In genomic region chr11:12222099-12222751, GRCh38 we compare ENCODE assay signal across 11 cellular contexts.
A peak's percentile ranks its signal among the peaks of the same experiment; 100 is the strongest.
DNase-seq lines count a peak whose midpoint lies in the region; ATAC-seq and TF ChIP-seq lines count a peak whose summit lies in the region.
"Had no signal": no experiment of that assay in that cellular context is flagged by ENCODE, and none has a peak within 500 bp of the region (broad histone marks: within the 10 kb centered on the region; RNA-seq: fewer than 3 reads in every experiment).

No MANE protein-coding gene starts in this region.

- CTCF ChIA-PET in HEK293T (lab: Yijun Ruan, JAX) = no interaction called here

- TF ChIP-seq CTCF in coronary artery (IDR thresholded peaks at IDR 0.05) = no peak

- POLR2A ChIA-PET in HEK293T (lab: Yijun Ruan, JAX) = no interaction called here

- peak; percentile 67 for DNase-seq in A172 (ENCODE audit: low spot score)
- peak; percentile 30 for DNase-seq in NCI-H82 treated with DMSO at 0.1 percent for 48 hours (lab: John Stamatoyannopoulos, UW; ENCODE audit: unreplicated experiment)
- no peak for DNase-seq in coronary artery (ENCODE audit: low spot score)
- DNase-seq in medulla oblongata (ENCODE audit: extremely low spot score) = peak; percentile 72
- no peak for DNase-seq in NCI-H146 treated with DMSO at 0.1 percent for 48 hours (lab: John Stamatoyannopoulos, UW; ENCODE audit: unreplicated experiment)
- no peak for DNase-seq in HEK293T (ENCODE audit: extremely low spot score)
- DNase-seq: activated T-cell treated with anti-CD3 and anti-CD28 coated beads, Interleukin-2, amount 50 U/mL, for 48 hours; MG63; SIG-M5 had no signal

- ATAC-seq in GM18505 (IDR thresholded peaks at IDR 0.05; ENCODE audit: unreplicated experiment) (no peak), GM18519 (IDR thresholded peaks at IDR 0.05; ENCODE audit: low FRiP score, unreplicated experiment) (no peak)

- peak overlapping the region; percentile 54 to 90 for H3K27ac ChIP-seq in coronary artery

- TF ChIP-seq POLR2A in GM18505 (IDR thresholded peaks at IDR 0.05; ENCODE audit: borderline replicate concordance, extremely low read depth, insufficient read depth, insufficient read length) = no peak

- H3K4me3 ChIP-seq in coronary artery = no peak overlapping the region
- H3K4me3 ChIP-seq: MG63 had no signal

TF ChIP-seq in HEK293T, 16 proteins besides CTCF, POLR2A, EP300 and RAD21:
- TF ChIP-seq L3MBTL2 (conservative IDR thresholded peaks at IDR 0.05) (no peak), FOXA1 (IDR thresholded peaks at IDR 0.05) (no peak), FOXK2 (IDR thresholded peaks at IDR 0.05) (no peak), TARDBP (IDR thresholded peaks at IDR 0.05) (no peak), LEF1 (IDR thresholded peaks at IDR 0.05; ENCODE audit: borderline replicate concordance) (no peak), SP1 (IDR thresholded peaks at IDR 0.05) (no peak), CTBP1 (IDR thresholded peaks at IDR 0.05; ENCODE audit: borderline replicate concordance) (no peak), PKNOX1 (IDR thresholded peaks at IDR 0.05) (no peak), SUZ12 (IDR thresholded peaks at IDR 0.05) (no peak), NFRKB (IDR thresholded peaks at IDR 0.05) (no peak), HDGF (IDR thresholded peaks at IDR 0.05; ENCODE audit: borderline replicate concordance) (no peak), FOXM1 (IDR thresholded peaks at IDR 0.05; ENCODE audit: borderline replicate concordance) (no peak), BHLHE40 (IDR thresholded peaks at IDR 0.05; ENCODE audit: borderline replicate concordance) (no peak), ARNT (IDR thresholded peaks at IDR 0.05) (no peak), ZNF384 (IDR thresholded peaks at IDR 0.05) (no peak), ELF4 (IDR thresholded peaks at IDR 0.05) (no peak)

Comparison
In these comparisons a context has a peak if more than half of its experiments do, and no peak if none do; other contexts are left out.
1. DNase-seq: peak in A172 (single experiment), NCI-H82 treated with DMSO at 0.1 percent for 48 hours (single experiment) and medulla oblongata (single experiment); none in coronary artery (single experiment), NCI-H146 treated with DMSO at 0.1 percent for 48 hours (single experiment) and HEK293T (single experiment).